In the genomic region with DNA sequence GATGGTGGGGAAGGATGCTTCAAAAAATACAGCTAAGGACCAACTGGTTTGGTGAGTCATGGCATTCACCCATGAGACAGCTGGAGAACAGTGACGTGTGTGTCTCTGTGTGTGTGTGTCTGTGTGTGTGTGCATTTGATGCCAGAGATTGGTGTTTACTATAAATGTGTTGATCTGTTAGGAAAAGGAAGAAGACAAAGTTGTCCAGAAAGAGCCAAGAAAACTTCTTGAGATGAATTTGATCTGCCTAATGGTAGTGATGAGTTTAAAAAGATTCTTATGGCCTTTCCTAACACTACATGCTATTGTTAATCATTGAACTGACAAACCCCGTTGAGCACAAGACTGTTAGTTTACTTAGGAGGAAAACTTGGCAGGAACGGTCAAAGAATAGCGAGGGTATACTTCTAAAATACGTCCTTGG, we compare ENCODE assay signal across 11 cellular contexts. TPM values are rescaled to one million over a fixed set of nuclear protein-coding genes. Genes with fewer than 3 reads are reported as not detected.
DNase-seq lines count a peak whose midpoint lies in the region; ATAC-seq and TF ChIP-seq lines count a peak whose summit lies in the region.
"Had no signal": no experiment of that assay in that cellular context is flagged by ENCODE, and none has a peak within 500 bp of the region (broad histone marks: within the 10 kb centered on the region; RNA-seq: fewer than 3 reads in every experiment).

No MANE protein-coding gene starts in this region.

- H3K4me1 Mint-ChIP-seq in activated T-cell treated with anti-CD3 and anti-CD28 coated beads, Interleukin-2, amount 50 U/mL, for 72 hours (ENCODE audit: low read depth), result peaks cover 66% of the 10 kb centered on the region
- H3K4me1 Mint-ChIP-seq in stimulated activated naive B cell treated with anti-CD40 and anti-IgM and Interleukin-4, amounts not matched to agents 10 μg/mL and 1 μg/mL and 100 μg/mL, for 72 hours, result peaks cover 11 to 18% of the 10 kb centered on the region in 2 donors

- peaks cover 2 to 6% of the 10 kb centered on the region in 2 donors for H3K36me3 Mint-ChIP-seq in activated T-cell treated with anti-CD3 and anti-CD28 coated beads, Interleukin-2, amount 50 U/mL, for 72 hours (ENCODE audit: insufficient read depth in 2 of 2)
- no peaks in the 10 kb centered on the region for H3K36me3 Mint-ChIP-seq in stimulated activated naive B cell treated with anti-CD40 and anti-IgM and Interleukin-4, amounts not matched to agents 10 μg/mL and 1 μg/mL and 100 μg/mL, for 72 hours
- H3K36me3 Mint-ChIP-seq: brain, mesothelial cell of epicardium had no signal

- H3K27ac ChIP-seq in upper lobe of right lung, result peak overlapping the region; percentile 83

- intact Hi-C loops in upper lobe of right lung (cut with DNase I), result no loop called here

- no peaks in the 10 kb centered on the region for H3K36me3 ChIP-seq in upper lobe of right lung

- no peak for ATAC-seq in activated T-cell treated with anti-CD3 and anti-CD28 coated beads, Interleukin-2, amount 50 U/mL, for 72 hours (replicated peaks in 1 of 2)
- peak; percentile 40 for ATAC-seq in left lobe of liver
- peak; percentile 49 for ATAC-seq in upper lobe of right lung
- no peak for ATAC-seq in HG02571 (IDR thresholded peaks at IDR 0.05; ENCODE audit: unreplicated experiment)
- no peak for ATAC-seq in GM21723 (IDR thresholded peaks at IDR 0.05; ENCODE audit: unreplicated experiment)
- no peak for ATAC-seq in stimulated activated naive B cell treated with anti-CD40 and anti-IgM and Interleukin-4, amounts not matched to agents 10 μg/mL and 1 μg/mL and 100 μg/mL, for 72 hours (replicated peaks)

- H3K27me3 Mint-ChIP-seq in activated T-cell treated with anti-CD3 and anti-CD28 coated beads, Interleukin-2, amount 50 U/mL, for 72 hours (ENCODE audit: low read depth), result peaks cover 18% of the 10 kb centered on the region
- H3K27me3 Mint-ChIP-seq in stimulated activated naive B cell treated with anti-CD40 and anti-IgM and Interleukin-4, amounts not matched to agents 10 μg/mL and 1 μg/mL and 100 μg/mL, for 72 hours, result peaks cover 32 to 34% of the 10 kb centered on the region in 2 donors

- DNase-seq in activated T-cell treated with anti-CD3 and anti-CD28 coated beads, Interleukin-2, amount 50 U/mL, for 72 hours, result no peak
- DNase-seq in activated T-cell treated with anti-CD3 and anti-CD28 coated beads for 4 hours (no peak), cardiac fibroblast (ENCODE audit: low read depth in 2 of 2) (peak; percentile 88 to 90), left lobe of liver (ENCODE audit: low spot score) (no peak), upper lobe of right lung (no peak)
- no peak for DNase-seq in stimulated activated naive B cell treated with anti-CD40 and anti-IgM and Interleukin-4, amounts not matched to agents 10 μg/mL and 1 μg/mL and 100 μg/mL, for 72 hours
- DNase-seq: NCI-H526 treated with DMSO at 0.1 percent for 48 hours had no signal

- H3K4me3 Mint-ChIP-seq in activated T-cell treated with anti-CD3 and anti-CD28 coated beads, Interleukin-2, amount 50 U/mL, for 72 hours, result peak overlapping the region; percentile 29 to 83
- no peak overlapping the region for H3K4me3 Mint-ChIP-seq in stimulated activated naive B cell treated with anti-CD40 and anti-IgM and Interleukin-4, amounts not matched to agents 10 μg/mL and 1 μg/mL and 100 μg/mL, for 72 hours
- H3K4me3 Mint-ChIP-seq: mesothelial cell of epicardium had no signal

- H3K9me3 ChIP-seq in upper lobe of right lung, result no peaks in the 10 kb centered on the region

- peaks cover 29% of the 10 kb centered on the region for H3K4me1 ChIP-seq in upper lobe of right lung

- TF ChIP-seq CTCF in cardiac fibroblast (IDR thresholded peaks at IDR 0.05; ENCODE audit: low read depth, low read length) (no peak), upper lobe of right lung (IDR thresholded peaks at IDR 0.05) (no peak)

- H3K27me3 ChIP-seq in upper lobe of right lung, result no peaks in the 10 kb centered on the region

- peak overlapping the region; percentile 58 to 59 for H3K4me3 ChIP-seq in cardiac fibroblast (replicated peaks in 1 of 2; ENCODE audit: low read depth in 2 of 2, low read length in 2 of 2)
- H3K4me3 ChIP-seq in upper lobe of right lung, result peak overlapping the region; percentile 56

- H3K9me3 Mint-ChIP-seq in activated T-cell treated with anti-CD3 and anti-CD28 coated beads, Interleukin-2, amount 50 U/mL, for 72 hours, result no peaks in the 10 kb centered on the region
- H3K9me3 Mint-ChIP-seq in stimulated activated naive B cell treated with anti-CD40 and anti-IgM and Interleukin-4, amounts not matched to agents 10 μg/mL and 1 μg/mL and 100 μg/mL, for 72 hours, result peaks cover 0 to 4% of the 10 kb centered on the region in 2 donors
- H3K9me3 Mint-ChIP-seq: mesothelial cell of epicardium had no signal

- peak overlapping the region; percentile 8 for H3K27ac Mint-ChIP-seq in activated T-cell treated with anti-CD3 and anti-CD28 coated beads, Interleukin-2, amount 50 U/mL, for 72 hours
- no peak overlapping the region for H3K27ac Mint-ChIP-seq in stimulated activated naive B cell treated with anti-CD40 and anti-IgM and Interleukin-4, amounts not matched to agents 10 μg/mL and 1 μg/mL and 100 μg/mL, for 72 hours
- H3K27ac Mint-ChIP-seq: mesothelial cell of epicardium had no signal

RNA-seq across cellular contexts. Expression of a gene that starts 36.4 kb away (rescaled TPM):
- 10 to 100 TPM; 14.3 to 14.5 TPM for total RNA-seq in activated T-cell treated with anti-CD3 and anti-CD28 coated beads, Interleukin-2, amount 50 U/mL, for 72 hours
- total RNA-seq in left lobe of liver, result 39.0 TPM
- total RNA-seq in upper lobe of right lung, result 196 TPM

Comparison
In these comparisons a context has a peak if more than half of its experiments do, and no peak if none do; other contexts are left out.
1. ATAC-seq: peak in left lobe of liver (single experiment) and upper lobe of right lung (single experiment); none in activated T-cell treated with anti-CD3 and anti-CD28 coated beads, Interleukin-2, amount 50 U/mL, for 72 hours (0 of 2), HG02571 (single experiment), GM21723 (single experiment) and stimulated activated naive B cell treated with anti-CD40 and anti-IgM and Interleukin-4, amounts not matched to agents 10 μg/mL and 1 μg/mL and 100 μg/mL, for 72 hours (0 of 2).
2. DNase-seq: peak in cardiac fibroblast (2 of 2); none in activated T-cell treated with anti-CD3 and anti-CD28 coated beads, Interleukin-2, amount 50 U/mL, for 72 hours (0 of 2), activated T-cell treated with anti-CD3 and anti-CD28 coated beads for 4 hours (single experiment), left lobe of liver (single experiment), upper lobe of right lung (single experiment) and stimulated activated naive B cell treated with anti-CD40 and anti-IgM and Interleukin-4, amounts not matched to agents 10 μg/mL and 1 μg/mL and 100 μg/mL, for 72 hours (single experiment).
3. H3K4me3 Mint-ChIP-seq: peak in activated T-cell treated with anti-CD3 and anti-CD28 coated beads, Interleukin-2, amount 50 U/mL, for 72 hours (2 of 2); none in stimulated activated naive B cell treated with anti-CD40 and anti-IgM and Interleukin-4, amounts not matched to agents 10 μg/mL and 1 μg/mL and 100 μg/mL, for 72 hours (0 of 2).